Comparison of ENCODE assay signal across 1 cellular context in genomic region chr3:177345049-177345972, GRCh38.
TF ChIP-seq lines count a peak whose summit lies in the region.

No MANE protein-coding gene starts in this region.

TF ChIP-seq in HEK293, 187 proteins besides CTCF, POLR2A, EP300 and RAD21 (continued from another document and continues in another):
- TF ChIP-seq, protein P1, sequence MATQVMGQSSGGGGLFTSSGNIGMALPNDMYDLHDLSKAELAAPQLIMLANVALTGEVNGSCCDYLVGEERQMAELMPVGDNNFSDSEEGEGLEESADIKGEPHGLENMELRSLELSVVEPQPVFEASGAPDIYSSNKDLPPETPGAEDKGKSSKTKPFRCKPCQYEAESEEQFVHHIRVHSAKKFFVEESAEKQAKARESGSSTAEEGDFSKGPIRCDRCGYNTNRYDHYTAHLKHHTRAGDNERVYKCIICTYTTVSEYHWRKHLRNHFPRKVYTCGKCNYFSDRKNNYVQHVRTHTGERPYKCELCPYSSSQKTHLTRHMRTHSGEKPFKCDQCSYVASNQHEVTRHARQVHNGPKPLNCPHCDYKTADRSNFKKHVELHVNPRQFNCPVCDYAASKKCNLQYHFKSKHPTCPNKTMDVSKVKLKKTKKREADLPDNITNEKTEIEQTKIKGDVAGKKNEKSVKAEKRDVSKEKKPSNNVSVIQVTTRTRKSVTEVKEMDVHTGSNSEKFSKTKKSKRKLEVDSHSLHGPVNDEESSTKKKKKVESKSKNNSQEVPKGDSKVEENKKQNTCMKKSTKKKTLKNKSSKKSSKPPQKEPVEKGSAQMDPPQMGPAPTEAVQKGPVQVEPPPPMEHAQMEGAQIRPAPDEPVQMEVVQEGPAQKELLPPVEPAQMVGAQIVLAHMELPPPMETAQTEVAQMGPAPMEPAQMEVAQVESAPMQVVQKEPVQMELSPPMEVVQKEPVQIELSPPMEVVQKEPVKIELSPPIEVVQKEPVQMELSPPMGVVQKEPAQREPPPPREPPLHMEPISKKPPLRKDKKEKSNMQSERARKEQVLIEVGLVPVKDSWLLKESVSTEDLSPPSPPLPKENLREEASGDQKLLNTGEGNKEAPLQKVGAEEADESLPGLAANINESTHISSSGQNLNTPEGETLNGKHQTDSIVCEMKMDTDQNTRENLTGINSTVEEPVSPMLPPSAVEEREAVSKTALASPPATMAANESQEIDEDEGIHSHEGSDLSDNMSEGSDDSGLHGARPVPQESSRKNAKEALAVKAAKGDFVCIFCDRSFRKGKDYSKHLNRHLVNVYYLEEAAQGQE (tag by site-specific recombination; IDR thresholded peaks at IDR 0.05) = no peak
- no peak for TF ChIP-seq ZXDB (tag by site-specific recombination; IDR thresholded peaks at IDR 0.05)
- no peak for TF ChIP-seq ZNF621 (tag by site-specific recombination; IDR thresholded peaks at IDR 0.05)
- TF ChIP-seq ZNF138 (tag by site-specific recombination; IDR thresholded peaks at IDR 0.05; ENCODE audit: borderline replicate concordance) = no peak
- TF ChIP-seq ZFP41 (tag by site-specific recombination; IDR thresholded peaks at IDR 0.05; ENCODE audit: borderline replicate concordance) = no peak
- no peak for TF ChIP-seq RBAK (tag by site-specific recombination; IDR thresholded peaks at IDR 0.05)
- peak; percentile 61 for TF ChIP-seq ZNF629 (tag by site-specific recombination; IDR thresholded peaks at IDR 0.05)
- TF ChIP-seq ZNF37A (tag by site-specific recombination; IDR thresholded peaks at IDR 0.05) = no peak
- TF ChIP-seq ZBTB7A (tag by site-specific recombination; IDR thresholded peaks at IDR 0.05; ENCODE audit: low read depth) = no peak
- TF ChIP-seq OSR2 (tag by site-specific recombination; IDR thresholded peaks at IDR 0.05) = no peak
- TF ChIP-seq ZNF791 (tag by site-specific recombination; IDR thresholded peaks at IDR 0.05) = no peak
- TF ChIP-seq ZNF571 (tag by site-specific recombination; IDR thresholded peaks at IDR 0.05) = no peak
- TF ChIP-seq, protein P2, sequence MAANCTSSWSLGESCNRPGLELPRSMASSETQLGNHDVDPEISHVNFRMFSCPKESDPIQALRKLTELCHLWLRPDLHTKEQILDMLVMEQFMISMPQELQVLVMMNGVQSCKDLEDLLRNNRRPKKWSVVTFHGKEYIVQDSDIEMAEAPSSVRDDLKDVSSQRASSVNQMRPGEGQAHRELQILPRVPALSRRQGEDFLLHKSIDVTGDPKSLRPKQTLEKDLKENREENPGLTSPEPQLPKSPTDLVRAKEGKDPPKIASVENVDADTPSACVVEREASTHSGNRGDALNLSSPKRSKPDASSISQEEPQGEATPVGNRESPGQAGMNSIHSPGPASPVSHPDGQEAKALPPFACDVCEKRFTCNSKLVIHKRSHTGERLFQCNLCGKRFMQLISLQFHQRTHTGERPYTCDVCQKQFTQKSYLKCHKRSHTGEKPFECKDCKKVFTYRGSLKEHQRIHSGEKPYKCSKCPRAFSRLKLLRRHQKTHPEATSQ (tag by site-specific recombination; IDR thresholded peaks at IDR 0.05) = no peak
- TF ChIP-seq KLF7 (tag by site-specific recombination; IDR thresholded peaks at IDR 0.05; ENCODE audit: borderline replicate concordance) = no peak
- TF ChIP-seq ZNF202 (tag by site-specific recombination; IDR thresholded peaks at IDR 0.05; ENCODE audit: borderline replicate concordance) = no peak
- no peak for TF ChIP-seq HOXD13 (CRISPR knock-in tag; IDR thresholded peaks at IDR 0.05; ENCODE audit: borderline replicate concordance)
- no peak for TF ChIP-seq ZSCAN30 (tag by site-specific recombination; IDR thresholded peaks at IDR 0.05)
- no peak for TF ChIP-seq ZNF221 (tag by site-specific recombination; IDR thresholded peaks at IDR 0.05; ENCODE audit: borderline replicate concordance)
- TF ChIP-seq ZNF146 (tag by site-specific recombination; IDR thresholded peaks at IDR 0.05) = no peak
- TF ChIP-seq ZNF473 (tag by site-specific recombination; IDR thresholded peaks at IDR 0.05) = no peak
- no peak for TF ChIP-seq ZNF140 (tag by site-specific recombination; IDR thresholded peaks at IDR 0.05)
- TF ChIP-seq ZNF274 (IDR thresholded peaks at IDR 0.05; ENCODE audit: low read length) = no peak
- no peak for TF ChIP-seq ZNF274 (tag by site-specific recombination; IDR thresholded peaks at IDR 0.05; ENCODE audit: borderline replicate concordance)
- no peak for TF ChIP-seq ZNF214 (tag by site-specific recombination; IDR thresholded peaks at IDR 0.05; ENCODE audit: borderline replicate concordance)
- no peak for TF ChIP-seq ZBTB6 (tag by site-specific recombination; IDR thresholded peaks at IDR 0.05)
- TF ChIP-seq ZNF558 (tag by site-specific recombination; IDR thresholded peaks at IDR 0.05) = no peak; the same call in 1 of the 2 replicates
- no peak for TF ChIP-seq ZBTB49 (tag by site-specific recombination; IDR thresholded peaks at IDR 0.05; ENCODE audit: low read depth)
- 0 out of 2 replicates have a peak, but pooled peaks have one; percentile 32 for TF ChIP-seq ZNF366 (tag by site-specific recombination; conservative IDR thresholded peaks at IDR 0.05)
- no peak for TF ChIP-seq SP2 (tag by site-specific recombination; IDR thresholded peaks at IDR 0.05)
- no peak for TF ChIP-seq KLF8 (tag by site-specific recombination; IDR thresholded peaks at IDR 0.05)
- TF ChIP-seq ZNF362 (tag by site-specific recombination; IDR thresholded peaks at IDR 0.05) = no peak
- TF ChIP-seq, protein P3, sequence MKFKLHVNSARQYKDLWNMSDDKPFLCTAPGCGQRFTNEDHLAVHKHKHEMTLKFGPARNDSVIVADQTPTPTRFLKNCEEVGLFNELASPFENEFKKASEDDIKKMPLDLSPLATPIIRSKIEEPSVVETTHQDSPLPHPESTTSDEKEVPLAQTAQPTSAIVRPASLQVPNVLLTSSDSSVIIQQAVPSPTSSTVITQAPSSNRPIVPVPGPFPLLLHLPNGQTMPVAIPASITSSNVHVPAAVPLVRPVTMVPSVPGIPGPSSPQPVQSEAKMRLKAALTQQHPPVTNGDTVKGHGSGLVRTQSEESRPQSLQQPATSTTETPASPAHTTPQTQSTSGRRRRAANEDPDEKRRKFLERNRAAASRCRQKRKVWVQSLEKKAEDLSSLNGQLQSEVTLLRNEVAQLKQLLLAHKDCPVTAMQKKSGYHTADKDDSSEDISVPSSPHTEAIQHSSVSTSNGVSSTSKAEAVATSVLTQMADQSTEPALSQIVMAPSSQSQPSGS (tag by site-specific recombination; IDR thresholded peaks at IDR 0.05; ENCODE audit: low read depth) = no peak
- no peak for TF ChIP-seq ZSCAN23 (tag by site-specific recombination; IDR thresholded peaks at IDR 0.05)
- TF ChIP-seq ZNF426 (tag by site-specific recombination; IDR thresholded peaks at IDR 0.05) = no peak
- TF ChIP-seq SP7 (tag by site-specific recombination; IDR thresholded peaks at IDR 0.05) = peak; percentile 58
- no peak for TF ChIP-seq ZNF324 (tag by site-specific recombination; IDR thresholded peaks at IDR 0.05)
- no peak for TF ChIP-seq ZNF404 (tag by site-specific recombination; IDR thresholded peaks at IDR 0.05)
- TF ChIP-seq SALL2 (tag by site-specific recombination; IDR thresholded peaks at IDR 0.05; ENCODE audit: borderline replicate concordance) = no peak
- TF ChIP-seq, protein P4, sequence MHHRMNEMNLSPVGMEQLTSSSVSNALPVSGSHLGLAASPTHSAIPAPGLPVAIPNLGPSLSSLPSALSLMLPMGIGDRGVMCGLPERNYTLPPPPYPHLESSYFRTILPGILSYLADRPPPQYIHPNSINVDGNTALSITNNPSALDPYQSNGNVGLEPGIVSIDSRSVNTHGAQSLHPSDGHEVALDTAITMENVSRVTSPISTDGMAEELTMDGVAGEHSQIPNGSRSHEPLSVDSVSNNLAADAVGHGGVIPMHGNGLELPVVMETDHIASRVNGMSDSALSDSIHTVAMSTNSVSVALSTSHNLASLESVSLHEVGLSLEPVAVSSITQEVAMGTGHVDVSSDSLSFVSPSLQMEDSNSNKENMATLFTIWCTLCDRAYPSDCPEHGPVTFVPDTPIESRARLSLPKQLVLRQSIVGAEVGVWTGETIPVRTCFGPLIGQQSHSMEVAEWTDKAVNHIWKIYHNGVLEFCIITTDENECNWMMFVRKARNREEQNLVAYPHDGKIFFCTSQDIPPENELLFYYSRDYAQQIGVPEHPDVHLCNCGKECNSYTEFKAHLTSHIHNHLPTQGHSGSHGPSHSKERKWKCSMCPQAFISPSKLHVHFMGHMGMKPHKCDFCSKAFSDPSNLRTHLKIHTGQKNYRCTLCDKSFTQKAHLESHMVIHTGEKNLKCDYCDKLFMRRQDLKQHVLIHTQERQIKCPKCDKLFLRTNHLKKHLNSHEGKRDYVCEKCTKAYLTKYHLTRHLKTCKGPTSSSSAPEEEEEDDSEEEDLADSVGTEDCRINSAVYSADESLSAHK (tag by site-specific recombination; IDR thresholded peaks at IDR 0.05) = no peak
- no peak for TF ChIP-seq ZNF335 (tag by site-specific recombination; conservative IDR thresholded peaks at IDR 0.05)
- no peak for TF ChIP-seq BCL6B (tag by site-specific recombination; IDR thresholded peaks at IDR 0.05)
- no peak for TF ChIP-seq ZNF596 (tag by site-specific recombination; IDR thresholded peaks at IDR 0.05)
- no peak for TF ChIP-seq ZNF280C (tag by site-specific recombination; IDR thresholded peaks at IDR 0.05)
- TF ChIP-seq ZNF654 (tag by site-specific recombination; IDR thresholded peaks at IDR 0.05; ENCODE audit: low read depth) = no peak
- TF ChIP-seq ZNF354C (tag by site-specific recombination; IDR thresholded peaks at IDR 0.05; ENCODE audit: borderline replicate concordance, low read depth) = no peak
- TF ChIP-seq ZNF660 (tag by site-specific recombination; IDR thresholded peaks at IDR 0.05) = peak; percentile 69; the same call in 1 of the 2 replicates
- TF ChIP-seq ZBTB17 (tag by site-specific recombination; IDR thresholded peaks at IDR 0.05) = no peak
- TF ChIP-seq YY1 (tag by site-specific recombination; IDR thresholded peaks at IDR 0.05) = no peak
- TF ChIP-seq ZNF174 (tag by site-specific recombination; IDR thresholded peaks at IDR 0.05) = no peak
- 0 out of 2 replicates have a peak, but pooled peaks have one; percentile 51 for TF ChIP-seq ZNF10 (tag by site-specific recombination; IDR thresholded peaks at IDR 0.05)
- TF ChIP-seq ZNF132 (tag by site-specific recombination; IDR thresholded peaks at IDR 0.05; ENCODE audit: borderline replicate concordance) = no peak
- TF ChIP-seq ZNF777 (tag by site-specific recombination; IDR thresholded peaks at IDR 0.05; ENCODE audit: borderline replicate concordance) = no peak
- TF ChIP-seq SETDB1 (IDR thresholded peaks at IDR 0.05; ENCODE audit: insufficient read length, low read length) = peak; percentile 78
